ENCODE assay signal across 8 cellular contexts in genomic region chr19:4454952-4455738, GRCh38. TPM values are rescaled to one million over a fixed set of nuclear protein-coding genes. Genes with fewer than 3 reads are reported as not detected.
A peak's percentile ranks its signal among the peaks of the same experiment; 100 is the strongest.
DNase-seq lines count a peak whose midpoint lies in the region; ATAC-seq and TF ChIP-seq lines count a peak whose summit lies in the region.

No MANE protein-coding gene starts in this region.

- H3K36me3 ChIP-seq in testis (ENCODE audit: low read depth, missing control alignments): no peaks in the 10 kb centered on the region

- peak overlapping the region in 1 of 2 donors; percentile 92 for H3K27ac ChIP-seq in testis

- intact Hi-C loops in activated CD8-positive, alpha-beta T cell treated with anti-CD3 and anti-CD28 coated beads for 36 hours (cut with micrococcal nuclease): no loop called here
- intact Hi-C loops in testis (cut with DNase I; ENCODE audit: low total_unique reads): loop anchor here (10.0 kb wide), 1 partner anchor 50 kb away; the partner anchor contains the start of genes CHAF1A and SH3GL1

- TF ChIP-seq CTCF in activated CD8-positive, alpha-beta T cell treated with anti-CD3 and anti-CD28 coated beads for 36 hours (IDR thresholded peaks at IDR 0.05): no peak
- TF ChIP-seq CTCF in testis (IDR thresholded peaks at IDR 0.05): no peak

- H3K4me1 ChIP-seq in testis: peaks cover 31% of the 10 kb centered on the region

- H3K27me3 ChIP-seq in testis: no peaks in the 10 kb centered on the region

- CTCF ChIA-PET in activated CD8-positive, alpha-beta T cell treated with anti-CD3 and anti-CD28 coated beads, Interleukin-2, amount 10 ng/mL, durations not matched to agents 7 days and 5 days (lab: Charles Lee): no interaction called here
- CTCF ChIA-PET in activated CD8-positive, alpha-beta T cell treated with anti-CD3 and anti-CD28 coated beads for 36 hours (lab: Charles Lee): no interaction called here

- H3K36me3 Mint-ChIP-seq in activated CD8-positive, alpha-beta T cell treated with anti-CD3 and anti-CD28 coated beads, Interleukin-2, amount 10 ng/mL, durations not matched to agents 7 days and 5 days (ENCODE audit: low read depth): peaks cover 3% of the 10 kb centered on the region
- H3K36me3 Mint-ChIP-seq in activated CD8-positive, alpha-beta T cell treated with anti-CD3 and anti-CD28 coated beads for 36 hours (ENCODE audit: low read depth): peaks cover 2% of the 10 kb centered on the region

- peaks cover 19% of the 10 kb centered on the region for H3K4me1 Mint-ChIP-seq in activated CD8-positive, alpha-beta T cell treated with anti-CD3 and anti-CD28 coated beads, Interleukin-2, amount 10 ng/mL, durations not matched to agents 7 days and 5 days (ENCODE audit: low read depth)
- H3K4me1 Mint-ChIP-seq in activated CD8-positive, alpha-beta T cell treated with anti-CD3 and anti-CD28 coated beads for 36 hours (ENCODE audit: low read depth): peaks cover 19% of the 10 kb centered on the region

- no peak overlapping the region for H3K27ac Mint-ChIP-seq in activated CD8-positive, alpha-beta T cell treated with anti-CD3 and anti-CD28 coated beads, Interleukin-2, amount 10 ng/mL, durations not matched to agents 7 days and 5 days
- no peak overlapping the region for H3K27ac Mint-ChIP-seq in activated CD8-positive, alpha-beta T cell treated with anti-CD3 and anti-CD28 coated beads for 36 hours

- no peaks in the 10 kb centered on the region for H3K9me3 ChIP-seq in testis

- H3K9me3 Mint-ChIP-seq in activated CD8-positive, alpha-beta T cell treated with anti-CD3 and anti-CD28 coated beads, Interleukin-2, amount 10 ng/mL, durations not matched to agents 7 days and 5 days (ENCODE audit: insufficient read depth): no peaks in the 10 kb centered on the region
- no peaks in the 10 kb centered on the region for H3K9me3 Mint-ChIP-seq in activated CD8-positive, alpha-beta T cell treated with anti-CD3 and anti-CD28 coated beads for 36 hours

- H3K4me3 ChIP-seq in testis: no peak overlapping the region

- ATAC-seq in activated CD8-positive, alpha-beta T cell treated with anti-CD3 and anti-CD28 coated beads, Interleukin-2, amount 10 ng/mL, durations not matched to agents 7 days and 5 days: no peak
- ATAC-seq in activated CD8-positive, alpha-beta T cell treated with anti-CD3 and anti-CD28 coated beads for 36 hours: no peak
- no peak for ATAC-seq in HG02870 (IDR thresholded peaks at IDR 0.05; ENCODE audit: unreplicated experiment)

- DNase-seq in activated CD8-positive, alpha-beta T cell treated with anti-CD3 and anti-CD28 coated beads, Interleukin-2, amount 10 ng/mL, durations not matched to agents 7 days and 5 days: no peak
- DNase-seq in activated CD8-positive, alpha-beta T cell treated with anti-CD3 and anti-CD28 coated beads for 36 hours: no peak
- DNase-seq in brain pericyte (ENCODE audit: low read depth, low spot score) (peak; percentile 55), iris pigment epithelial cell (ENCODE audit: low read depth) (peak; percentile 79), testis (peak; percentile 73), Kasumi-1 (lab: John Stamatoyannopoulos, UW) (no peak)
- DNase-seq in activated effector memory CD4-positive, alpha-beta T cell treated with Interleukin-2 at 50 U/mL for 16 hours: no peak

- no peaks in the 10 kb centered on the region for H3K27me3 Mint-ChIP-seq in activated CD8-positive, alpha-beta T cell treated with anti-CD3 and anti-CD28 coated beads, Interleukin-2, amount 10 ng/mL, durations not matched to agents 7 days and 5 days (ENCODE audit: low read depth)
- H3K27me3 Mint-ChIP-seq in activated CD8-positive, alpha-beta T cell treated with anti-CD3 and anti-CD28 coated beads for 36 hours: no peaks in the 10 kb centered on the region

- POLR2A ChIA-PET in activated CD8-positive, alpha-beta T cell treated with anti-CD3 and anti-CD28 coated beads, Interleukin-2, amount 10 ng/mL, durations not matched to agents 7 days and 5 days (lab: Charles Lee): interaction anchor here (1.3 to 2.7 kb wide), 2 partner anchors 16 to 53 kb away, joined by 3 to 15 read pairs; partner anchors contain the start of genes CHAF1A and HDGFL2
- POLR2A ChIA-PET in activated CD8-positive, alpha-beta T cell treated with anti-CD3 and anti-CD28 coated beads for 36 hours (lab: Charles Lee): interaction anchor here (1.1 to 4.3 kb wide), 5 partner anchors 9 to 51 kb away, joined by 3 to 17 read pairs (median 4); no protein-coding TSS in a partner anchor

- H3K4me3 Mint-ChIP-seq in activated CD8-positive, alpha-beta T cell treated with anti-CD3 and anti-CD28 coated beads, Interleukin-2, amount 10 ng/mL, durations not matched to agents 7 days and 5 days: peak overlapping the region; percentile 18
- H3K4me3 Mint-ChIP-seq in activated CD8-positive, alpha-beta T cell treated with anti-CD3 and anti-CD28 coated beads for 36 hours: no peak overlapping the region

- no peak for TF ChIP-seq POLR2A in testis (IDR thresholded peaks at IDR 0.05)

- 50 to 53% methylated on average over 14 to 23 of the region's 24 CpGs for WGBS in testis, 2 donors

RNA-seq across cellular contexts. Expression of gene UBXN6, which starts 2.4 kb away (rescaled TPM):
- 10 to 100 TPM; 34.1 to 36.6 TPM for total RNA-seq in activated CD8-positive, alpha-beta T cell treated with anti-CD3 and anti-CD28 coated beads, Interleukin-2, amount 10 ng/mL, durations not matched to agents 7 days and 5 days
- total RNA-seq in activated CD8-positive, alpha-beta T cell treated with anti-CD3 and anti-CD28 coated beads for 36 hours: 10 to 100 TPM; 35.8 to 36.5 TPM
- 100 to 1,000 TPM; 293 to 319 TPM for total RNA-seq in testis
- 336 TPM for polyA plus RNA-seq in testis (ENCODE audit: insufficient read depth, low read depth, low replicate concordance)

RNA-seq across cellular contexts. Expression of gene HDGFL2, which starts 17.0 kb away (rescaled TPM):
- 10 to 100 TPM; 53.9 to 57.6 TPM for total RNA-seq in activated CD8-positive, alpha-beta T cell treated with anti-CD3 and anti-CD28 coated beads, Interleukin-2, amount 10 ng/mL, durations not matched to agents 7 days and 5 days
- total RNA-seq in activated CD8-positive, alpha-beta T cell treated with anti-CD3 and anti-CD28 coated beads for 36 hours: 10 to 100 TPM; 37.5 to 44.0 TPM
- total RNA-seq in testis: 10 to 100 TPM; 81.4 to 95.8 TPM
- 141 TPM for polyA plus RNA-seq in testis (ENCODE audit: insufficient read depth, low read depth, low replicate concordance)

RNA-seq across cellular contexts. Expression of gene CHAF1A, which starts 52.7 kb away (rescaled TPM):
- 100 to 1,000 TPM in 1 of 2 experiments, 10 to 100 TPM in 1; 95.3 to 104 TPM for total RNA-seq in activated CD8-positive, alpha-beta T cell treated with anti-CD3 and anti-CD28 coated beads, Interleukin-2, amount 10 ng/mL, durations not matched to agents 7 days and 5 days
- total RNA-seq in activated CD8-positive, alpha-beta T cell treated with anti-CD3 and anti-CD28 coated beads for 36 hours: 10 to 100 TPM; 78.3 to 80.5 TPM
- total RNA-seq in testis: 10 to 100 TPM; 28.6 to 37.7 TPM
- polyA plus RNA-seq in testis (ENCODE audit: insufficient read depth, low read depth, low replicate concordance): 24.1 TPM

RNA-seq across cellular contexts. Expression of gene SH3GL1, which starts 54.8 kb away (rescaled TPM):
- 10 to 100 TPM; 65.1 to 67.9 TPM for total RNA-seq in activated CD8-positive, alpha-beta T cell treated with anti-CD3 and anti-CD28 coated beads, Interleukin-2, amount 10 ng/mL, durations not matched to agents 7 days and 5 days
- 10 to 100 TPM; 53.1 to 59.2 TPM for total RNA-seq in activated CD8-positive, alpha-beta T cell treated with anti-CD3 and anti-CD28 coated beads for 36 hours
- 10 to 100 TPM; 41.6 to 53.4 TPM for total RNA-seq in testis
- polyA plus RNA-seq in testis (ENCODE audit: insufficient read depth, low read depth, low replicate concordance): 47.3 TPM

Comparison
In these comparisons a context has a peak if more than half of its experiments do, and no peak if none do; other contexts are left out.
1. DNase-seq: peak in brain pericyte (single experiment), iris pigment epithelial cell (single experiment) and testis (single experiment); none in activated CD8-positive, alpha-beta T cell treated with anti-CD3 and anti-CD28 coated beads, Interleukin-2, amount 10 ng/mL, durations not matched to agents 7 days and 5 days (single experiment), activated CD8-positive, alpha-beta T cell treated with anti-CD3 and anti-CD28 coated beads for 36 hours (single experiment), Kasumi-1 (0 of 2) and activated effector memory CD4-positive, alpha-beta T cell treated with Interleukin-2 at 50 U/mL for 16 hours (single experiment).
2. RNA of gene UBXN6, which starts 2.4 kb away (total RNA-seq): 293 to 319 TPM in testis; 34.1 to 36.6 TPM in activated CD8-positive, alpha-beta T cell treated with anti-CD3 and anti-CD28 coated beads, Interleukin-2, amount 10 ng/mL, durations not matched to agents 7 days and 5 days and 35.8 to 36.5 TPM in activated CD8-positive, alpha-beta T cell treated with anti-CD3 and anti-CD28 coated beads for 36 hours; every median in the first group is over 4 times any median in the second.